In genomic region chr15:88797648-88798339, GRCh38 we compare ENCODE assay signal across 22 cellular contexts. TPM values are rescaled to one million over a fixed set of nuclear protein-coding genes. Genes with fewer than 3 reads are reported as not detected.
DNase-seq lines count a peak whose midpoint lies in the region; ATAC-seq, FAIRE-seq and TF ChIP-seq lines count a peak whose summit lies in the region.
"Had no signal": no experiment of that assay in that cellular context is flagged by ENCODE, and none has a peak within 500 bp of the region (broad histone marks: within the 10 kb centered on the region; RNA-seq: fewer than 3 reads in every experiment).

No MANE protein-coding gene starts in this region.

- H4K20me1 ChIP-seq in mammary epithelial cell (ENCODE audit: insufficient read depth, low read length) = no peaks in the 10 kb centered on the region
- H4K20me1 ChIP-seq in K562 (replicated peaks; ENCODE audit: control insufficient read depth, insufficient read depth, low read length) = no peaks in the 10 kb centered on the region

- ATAC-seq in K562 (no peak), HG02840 (IDR thresholded peaks at IDR 0.05; ENCODE audit: low FRiP score, unreplicated experiment) (no peak)
- ATAC-seq: A549 had no signal

- peak overlapping the region; percentile 5 for H2AFZ ChIP-seq in mammary epithelial cell (ENCODE audit: low read depth, low read length)
- no peak overlapping the region for H2AFZ ChIP-seq in K562 (ENCODE audit: low read depth, low read length)

- no peak for FAIRE-seq in K562 (lab: Jason Lieb, UNC)
- FAIRE-seq: A549, G401.6, GM12892, H54 had no signal

- no peaks in the 10 kb centered on the region for H3K9me1 ChIP-seq in K562 (ENCODE audit: control insufficient read depth, insufficient read depth, low read length)

- H3K4me1 ChIP-seq in mammary epithelial cell (ENCODE audit: insufficient read depth, low read length) = peaks cover 13% of the 10 kb centered on the region
- peaks cover 0 to 1% of the 10 kb centered on the region in 2 experiments; a peak in 1 of 5 replicates for H3K4me1 ChIP-seq in K562 (replicated peaks in 1 of 2; ENCODE audit: control insufficient read depth in 2 of 2, insufficient read depth in 2 of 2, low read length in 2 of 2)
- H3K4me1 ChIP-seq: HAP-1 had no signal

- no peaks in the 10 kb centered on the region for H3K36me3 ChIP-seq in mammary epithelial cell (ENCODE audit: insufficient read depth, low read length)
- no peaks in the 10 kb centered on the region for H3K36me3 ChIP-seq in K562 (ENCODE audit: control insufficient read depth, insufficient read depth, low read length)
- H3K36me3 ChIP-seq: HAP-1 had no signal

- no peak overlapping the region for H3K27ac ChIP-seq in mammary epithelial cell (ENCODE audit: insufficient read depth, low read depth, low read length)
- no peak overlapping the region for H3K27ac ChIP-seq in K562 (ENCODE audit: extremely low read depth, low read depth, low read length)
- H3K27ac ChIP-seq: 22Rv1, A549 had no signal

- dilution Hi-C loops in mammary epithelial cell (cut with HindIII; ENCODE audit: low sequenced_read_pairs) = no loop called here

- in situ Hi-C loops in mammary epithelial cell (cut with MboI; ENCODE audit: low sequenced_read_pairs in 2 of 2) = no loop called here
- in situ Hi-C loops in K562 (cut with MboI) = no loop called here

- TF ChIP-seq CTCF in mammary epithelial cell (conservative IDR thresholded peaks at IDR 0.05 in 1 of 2, IDR thresholded peaks at IDR 0.05 in 1 of 2; ENCODE audit: extremely low read depth in 1 of 2, insufficient read depth in 1 of 2, low read depth in 1 of 2, low read length in 2 of 2) = no peak
- TF ChIP-seq CTCF in MCF 10A (IDR thresholded peaks at IDR 0.05; ENCODE audit: unreplicated experiment) = no peak
- TF ChIP-seq CTCF in K562 (IDR thresholded peaks at IDR 0.05 in 2 of 3, conservative IDR thresholded peaks at IDR 0.05 in 1 of 3; ENCODE audit: insufficient read depth in 2 of 3, low read depth in 1 of 3, low read length in 3 of 3) = no peak

- TF ChIP-seq EP300 in K562 (IDR thresholded peaks at IDR 0.05; ENCODE audit: low read length) = no peak

- peaks cover 18% of the 10 kb centered on the region for H3K4me1 Mint-ChIP-seq in MCF 10A (ENCODE audit: insufficient read depth, unreplicated experiment)

- H3K79me2 ChIP-seq in mammary epithelial cell (ENCODE audit: insufficient read depth, low read length) (no peaks in the 10 kb centered on the region), K562 (ENCODE audit: control insufficient read depth, insufficient read depth, low read length) (no peaks in the 10 kb centered on the region)

- POLR2A ChIA-PET in MCF 10A (lab: Yijun Ruan, JAX) = no interaction called here
- POLR2A ChIA-PET in K562 (lab: Yijun Ruan, JAX) = no interaction called here

- peaks cover 7% of the 10 kb centered on the region for H3K27me3 Mint-ChIP-seq in MCF 10A (ENCODE audit: insufficient read depth, unreplicated experiment)

- TF ChIP-seq POLR2A in K562 (conservative IDR thresholded peaks at IDR 0.05) = no peak

- H3K9ac ChIP-seq in mammary epithelial cell (ENCODE audit: insufficient read depth, low read length) (no peak overlapping the region), K562 (ENCODE audit: insufficient read depth in 1 of 2, low read depth in 2 of 2, low read length in 2 of 2) (no peak overlapping the region)

- no TSS peak for BruUV-seq in mammary epithelial cell (replicated peaks; lab: Mats Ljungman, UMichigan)
- no TSS peak for BruUV-seq in MCF 10A (replicated peaks; lab: Mats Ljungman, UMichigan)
- BruUV-seq in K562 (replicated peaks; lab: Mats Ljungman, UMichigan) = no TSS peak

- CTCF ChIA-PET in mammary epithelial cell (lab: Charles Lee; ENCODE audit: low non-redundant PET) (no interaction called here), MCF 10A (lab: Yijun Ruan, JAX) (interaction anchor here (0.5 to 0.7 kb wide), 3 partner anchors 97 to 331 kb away, joined by 3 to 6 read pairs (median 4); no protein-coding TSS in a partner anchor), K562 (lab: Yijun Ruan, JAX; ENCODE audit: low intra/inter-chr PET ratio) (no interaction called here)

- no peaks in the 10 kb centered on the region for H3K9me3 Mint-ChIP-seq in MCF 10A (ENCODE audit: unreplicated experiment)
- H3K9me3 Mint-ChIP-seq: CD4-positive, alpha-beta memory T cell had no signal

- H3K4me3 ChIP-seq in mammary epithelial cell (replicated peaks in 1 of 3; ENCODE audit: insufficient read depth in 1 of 3, low read depth in 2 of 3, low read length in 3 of 3) (no peak overlapping the region), K562 (no peak overlapping the region)
- H3K4me3 ChIP-seq: A549, HAP-1 had no signal

- H3K4me2 ChIP-seq in mammary epithelial cell (ENCODE audit: insufficient read depth, low read depth, low read length) = no peak overlapping the region
- H3K4me2 ChIP-seq in K562 (ENCODE audit: insufficient read depth, low read length) = no peak overlapping the region
- H3K4me2 ChIP-seq: A549 had no signal

- TF ChIP-seq RAD21 in K562 (CRISPR knock-in tag; conservative IDR thresholded peaks at IDR 0.05 in 1 of 2, IDR thresholded peaks at IDR 0.05 in 1 of 2) = no peak

- WGBS in mammary epithelial cell (ENCODE audit: low coverage, missing lambda C conversion rate) = 69% methylated on average over 8 of the region's 8 CpGs
- 3% methylated on average over 7 of the region's 8 CpGs for WGBS in K562 (ENCODE audit: insufficient coverage, low coverage, missing lambda C conversion rate)

- H3K4me3 Mint-ChIP-seq in MCF 10A (ENCODE audit: unreplicated experiment) = no peak overlapping the region
- H3K4me3 Mint-ChIP-seq: CD4-positive, alpha-beta memory T cell had no signal

- H3K27ac Mint-ChIP-seq in MCF 10A (ENCODE audit: low read depth, unreplicated experiment) = no peak overlapping the region
- H3K27ac Mint-ChIP-seq: CD4-positive, alpha-beta memory T cell had no signal

- no peak for DNase-seq in mammary epithelial cell
- DNase-seq in MCF 10A (ENCODE audit: unreplicated experiment) = no peak
- DNase-seq in EH (ENCODE audit: low read depth) = peak; percentile 17
- DNase-seq in K562 (ENCODE audit: extremely low read depth in 1 of 4, low spot score in 3 of 4) = no peak
- peak; percentile 7 for DNase-seq in putamen (ENCODE audit: low spot score)
- no peak for DNase-seq in activated CD8-positive, alpha-beta memory T cell treated with anti-CD3 and anti-CD28 coated beads, Interleukin-2, amount 50 U/mL, for 4 hours
- DNase-seq in A172 (ENCODE audit: low spot score) = no peak
- DNase-seq: C1 segment of cervical spinal cord; Calu3; CD4-positive, alpha-beta memory T cell; COR-L47; DMS53; DMS79 treated with DMSO at 0.1 percent for 48 hours; GOT3 had no signal

- peaks cover 4% of the 10 kb centered on the region for H3K27me3 ChIP-seq in mammary epithelial cell (ENCODE audit: insufficient read depth, low read length)
- peaks cover 47 to 79% of the 10 kb centered on the region in 2 experiments for H3K27me3 ChIP-seq in K562 (ENCODE audit: control insufficient read depth in 2 of 2, insufficient read depth in 2 of 2, low read length in 2 of 2)

- no peaks in the 10 kb centered on the region for H3K36me3 Mint-ChIP-seq in MCF 10A (ENCODE audit: insufficient read depth, unreplicated experiment)
- H3K36me3 Mint-ChIP-seq: CD4-positive, alpha-beta memory T cell had no signal

- intact Hi-C loops in mammary epithelial cell (cut with micrococcal nuclease) = no loop called here
- intact Hi-C loops in MCF 10A (cut with micrococcal nuclease) = no loop called here
- intact Hi-C loops in K562 (cut with micrococcal nuclease) = no loop called here

- H3K9me3 ChIP-seq in mammary epithelial cell (replicated peaks; ENCODE audit: insufficient read depth, low read length) = no peaks in the 10 kb centered on the region
- H3K9me3 ChIP-seq in K562 (replicated peaks; ENCODE audit: control insufficient read depth, insufficient read depth, low read depth, low read length) = no peaks in the 10 kb centered on the region
- H3K9me3 ChIP-seq: A549, HAP-1 had no signal

TF ChIP-seq in K562, 482 proteins besides CTCF, POLR2A, EP300 and RAD21 (continues in another document):
- TF ChIP-seq, protein P1, sequence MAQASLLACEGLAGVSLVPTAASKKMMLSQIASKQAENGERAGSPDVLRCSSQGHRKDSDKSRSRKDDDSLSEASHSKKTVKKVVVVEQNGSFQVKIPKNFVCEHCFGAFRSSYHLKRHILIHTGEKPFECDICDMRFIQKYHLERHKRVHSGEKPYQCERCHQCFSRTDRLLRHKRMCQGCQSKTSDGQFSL (CRISPR knock-in tag; IDR thresholded peaks at IDR 0.05) = no peak
- TF ChIP-seq, protein P1 (tag; IDR thresholded peaks at IDR 0.05) = no peak
- no peak for TF ChIP-seq SMARCB1 (IDR thresholded peaks at IDR 0.05; ENCODE audit: insufficient read length, low read depth)
- no peak for TF ChIP-seq NCOR1 (IDR thresholded peaks at IDR 0.05)
- TF ChIP-seq DDX20 (tag; IDR thresholded peaks at IDR 0.05; ENCODE audit: low read depth) = no peak
- TF ChIP-seq NFXL1 (CRISPR knock-in tag; IDR thresholded peaks at IDR 0.05) = no peak
- 0 out of 2 replicates have a peak, but pooled peaks have one; percentile 26 for TF ChIP-seq NFE2 (IDR thresholded peaks at IDR 0.05; ENCODE audit: low read depth)
- TF ChIP-seq ZNF197 (CRISPR knock-in tag; IDR thresholded peaks at IDR 0.05; ENCODE audit: low read depth) = no peak

RNA-seq across cellular contexts. Expression of gene ACAN, which starts 5.4 kb away (rescaled TPM):
- total RNA-seq in mammary epithelial cell (under 1 TPM in 1 of 2 donors, not detected in 1; under 0.01 TPM), MCF 10A (2022) (not detected in 2 replicates), K562 (2014; rRNA removed) (not detected in 2 replicates), K562 (2014; rRNA removed; fragmentation: Illumina TruSeq; extraction: Trizol) (not detected in 2 replicates), K562 (2015; rRNA removed; fragmentation: Illumina TruSeq; extraction: Trizol) (not detected in 2 replicates), K562 (2021) (not detected in 2 replicates)
- polyA plus RNA-seq in mammary epithelial cell (0.10 TPM), K562 (2011; rRNA removed) (not detected in 2 replicates), K562 (2014; fragmentation: Illumina TruSeq; extraction: Trizol) (not detected in 2 replicates), K562 (2014; fragmentation: Nextera tagmentation; extraction: Ambion mirVana) (not detected), K562 (2014; rRNA removed) (not detected in 2 replicates)
- polyA minus RNA-seq in mammary epithelial cell = not detected
- not detected in 2 replicates for total RNA-seq in K562 (2011; cell fraction: chromatin; rRNA removed; ENCODE audit: low replicate concordance)
- total RNA-seq in K562 (2011; cell fraction: nucleolus; rRNA removed) = not detected in 2 replicates
- total RNA-seq in K562 (2011; cell fraction: nucleoplasm; rRNA removed) = not detected in 2 replicates
- not detected in 2 replicates for polyA plus RNA-seq in K562 (2011; cell fraction: cytosol; rRNA removed)
- not detected in 2 replicates for polyA plus RNA-seq in K562 (2011; cell fraction: nucleus; rRNA removed)
- polyA plus RNA-seq in K562 (2012) = not detected in 2 replicates
- not detected in 2 replicates for polyA minus RNA-seq in K562 (2011; rRNA and poly(A)+ RNA removed)
- not detected in 2 replicates for polyA minus RNA-seq in K562 (2011; cell fraction: cytosol; rRNA and poly(A)+ RNA removed)
- not detected in 2 replicates for polyA minus RNA-seq in K562 (2011; cell fraction: nucleus; rRNA and poly(A)+ RNA removed)
- total RNA-seq in A172 (2014; rRNA removed; shearing (Covaris generic)) = not detected in 2 replicates
- total RNA-seq: Calu3; CD4-positive, alpha-beta memory T cell; Daoy had no signal

Comparison
In these comparisons a context has a peak if more than half of its experiments do, and no peak if none do; other contexts are left out.
1. DNase-seq: peak in EH (single experiment) and putamen (single experiment); none in mammary epithelial cell (single experiment), MCF 10A (single experiment), K562 (0 of 4), activated CD8-positive, alpha-beta memory T cell treated with anti-CD3 and anti-CD28 coated beads, Interleukin-2, amount 50 U/mL, for 4 hours (single experiment) and A172 (single experiment).